In genomic region chr13:102812616-102813287, GRCh38 we compare ENCODE assay signal across 11 cellular contexts. TPM values are rescaled to one million over a fixed set of nuclear protein-coding genes. Genes with fewer than 3 reads are reported as not detected.
A peak's percentile ranks its signal among the peaks of the same experiment; 100 is the strongest.
DNase-seq lines count a peak whose midpoint lies in the region; ATAC-seq and TF ChIP-seq lines count a peak whose summit lies in the region.
"Had no signal": no experiment of that assay in that cellular context is flagged by ENCODE, and none has a peak within 500 bp of the region (broad histone marks: within the 10 kb centered on the region; RNA-seq: fewer than 3 reads in every experiment).

No MANE protein-coding gene starts in this region.

- H3K27ac ChIP-seq in mammary epithelial cell (ENCODE audit: insufficient read depth, low read depth, low read length): no peak overlapping the region
- H3K27ac ChIP-seq in RWPE1: no peak overlapping the region
- no peak overlapping the region for H3K27ac ChIP-seq in psoas muscle

- dilution Hi-C loops in mammary epithelial cell (cut with HindIII; ENCODE audit: low sequenced_read_pairs): no loop called here

- H3K27me3 Mint-ChIP-seq in nephron (ENCODE audit: low read depth): no peaks in the 10 kb centered on the region

- TF ChIP-seq EP300 in Ishikawa (IDR thresholded peaks at IDR 0.05; ENCODE audit: borderline replicate concordance): no peak

- no peak overlapping the region for H3K4me3 ChIP-seq in GM12865 (ENCODE audit: low read depth, low read length)
- H3K4me3 ChIP-seq in mammary epithelial cell (replicated peaks in 1 of 3; ENCODE audit: insufficient read depth in 1 of 3, low read depth in 2 of 3, low read length in 3 of 3): no peak overlapping the region
- H3K4me3 ChIP-seq in psoas muscle: no peak overlapping the region

- DNase-seq in GM12865 (ENCODE audit: low read depth) (peak; percentile 15), mammary epithelial cell (no peak), G401 (ENCODE audit: low spot score) (no peak), RWPE1 (ENCODE audit: low spot score) (no peak), psoas muscle (no peak)
- no peak for DNase-seq in activated CD4-positive, CD25-positive, alpha-beta regulatory T cell treated with anti-CD3 and anti-CD28 coated beads, Interleukin-2, amount 50 U/mL, for 72 hours
- DNase-seq: anterior cingulate cortex, hypothalamus, NCI-H446 had no signal

- intact Hi-C loops in mammary epithelial cell (cut with micrococcal nuclease): no loop called here
- intact Hi-C loops in psoas muscle (cut with DNase I): no loop called here

- TF ChIP-seq CTCF in GM12865 (IDR thresholded peaks at IDR 0.05; ENCODE audit: insufficient read depth, low read depth, low read length, missing control alignments): no peak
- no peak for TF ChIP-seq CTCF in mammary epithelial cell (conservative IDR thresholded peaks at IDR 0.05 in 1 of 2, IDR thresholded peaks at IDR 0.05 in 1 of 2; ENCODE audit: extremely low read depth in 1 of 2, insufficient read depth in 1 of 2, low read depth in 1 of 2, low read length in 2 of 2)
- TF ChIP-seq CTCF in nephron (IDR thresholded peaks at IDR 0.05; ENCODE audit: unreplicated experiment in 3 of 3): no peak
- no peak for TF ChIP-seq CTCF in RWPE1 (conservative IDR thresholded peaks at IDR 0.05; ENCODE audit: low read depth)
- TF ChIP-seq CTCF in psoas muscle (IDR thresholded peaks at IDR 0.05): no peak

- in situ Hi-C loops in mammary epithelial cell (cut with MboI; ENCODE audit: low sequenced_read_pairs in 2 of 2): no loop called here
- in situ Hi-C loops in G401 (cut with HindIII; ENCODE audit: low sequenced_read_pairs): no loop called here

- H4K20me1 ChIP-seq in mammary epithelial cell (ENCODE audit: insufficient read depth, low read length): no peaks in the 10 kb centered on the region

- H3K27me3 ChIP-seq in mammary epithelial cell (ENCODE audit: insufficient read depth, low read length) (no peaks in the 10 kb centered on the region), psoas muscle (ENCODE audit: insufficient read depth in 3 of 3, low read length in 2 of 3) (no peaks in the 10 kb centered on the region)

- H3K9ac ChIP-seq in mammary epithelial cell (ENCODE audit: insufficient read depth, low read length): no peak overlapping the region

- no peak overlapping the region for H3K4me3 Mint-ChIP-seq in nephron

- POLR2A ChIA-PET in RWPE1 (lab: Yijun Ruan, JAX; ENCODE audit: low non-redundant PET): no interaction called here

- H2AFZ ChIP-seq in mammary epithelial cell (ENCODE audit: low read depth, low read length): peak overlapping the region; percentile 69

- no peak for TF ChIP-seq RAD21 in Ishikawa (IDR thresholded peaks at IDR 0.05; ENCODE audit: low read depth)

- peaks cover 7% of the 10 kb centered on the region for H3K4me1 ChIP-seq in mammary epithelial cell (ENCODE audit: insufficient read depth, low read length)
- peaks cover 28% of the 10 kb centered on the region for H3K4me1 ChIP-seq in psoas muscle

- peaks cover under 1% of the 10 kb centered on the region for H3K4me1 Mint-ChIP-seq in nephron

- H3K36me3 Mint-ChIP-seq in nephron (ENCODE audit: low read depth): peaks cover 72% of the 10 kb centered on the region

- H3K27ac Mint-ChIP-seq in nephron: peak overlapping the region; percentile 51 to 82 (median 74)

- BruUV-seq in mammary epithelial cell (replicated peaks; lab: Mats Ljungman, UMichigan): no TSS peak

- H3K36me3 ChIP-seq in mammary epithelial cell (ENCODE audit: insufficient read depth, low read length) (peaks cover 6% of the 10 kb centered on the region), psoas muscle (ENCODE audit: insufficient read depth in 1 of 2, low read depth in 1 of 2) (peaks cover 7 to 40% of the 10 kb centered on the region in 2 donors)

- peaks cover 53% of the 10 kb centered on the region for H3K79me2 ChIP-seq in mammary epithelial cell (ENCODE audit: insufficient read depth, low read length)

- CTCF ChIA-PET in mammary epithelial cell (lab: Charles Lee; ENCODE audit: low non-redundant PET) (no interaction called here), RWPE1 (lab: Yijun Ruan, JAX) (interaction anchor here (0.7 to 1.1 kb wide), 2 partner anchors 13 to 35 kb away, joined by 3 read pairs; no protein-coding TSS in a partner anchor)

- no peak for ATAC-seq in psoas muscle

- H3K9me3 Mint-ChIP-seq in nephron: peaks cover 10% of the 10 kb centered on the region

- no peaks in the 10 kb centered on the region for H3K9me3 ChIP-seq in mammary epithelial cell (replicated peaks; ENCODE audit: insufficient read depth, low read length)
- H3K9me3 ChIP-seq in psoas muscle: peaks cover 10% of the 10 kb centered on the region

- H3K4me2 ChIP-seq in mammary epithelial cell (ENCODE audit: insufficient read depth, low read depth, low read length): peak overlapping the region; percentile 22

TF ChIP-seq in Ishikawa, 13 proteins besides CTCF, POLR2A, EP300 and RAD21:
- TF ChIP-seq USF1 (IDR thresholded peaks at IDR 0.05) (no peak), YY1 (IDR thresholded peaks at IDR 0.05; ENCODE audit: low read depth) (0 out of 2 replicates have a peak, but pooled peaks have one; percentile 47)

RNA-seq across cellular contexts. Expression of gene BIVM, which starts 13.8 kb away (rescaled TPM):
- total RNA-seq in mammary epithelial cell: 10 to 100 TPM; 24.0 to 26.2 TPM
- polyA plus RNA-seq in mammary epithelial cell: 8.4 TPM
- polyA minus RNA-seq in mammary epithelial cell: 4.2 TPM
- total RNA-seq in G401 (2014; rRNA removed; shearing (Covaris generic)): 18.5 and 20.0 TPM in 2 replicates
- total RNA-seq in psoas muscle: 10 to 100 TPM; 14.9 to 19.9 (median 17.6) TPM
- 10 to 100 TPM in 2 of 3 donors, 1 to 10 TPM in 1; 7.9 to 24.6 (median 10.9) TPM for polyA plus RNA-seq in psoas muscle

RNA-seq across cellular contexts. Expression of gene POGLUT2, which starts 14.0 kb away (rescaled TPM):
- total RNA-seq in mammary epithelial cell: 1 to 10 TPM; 6.3 to 9.7 TPM
- 6.1 TPM for polyA plus RNA-seq in mammary epithelial cell
- 12.9 TPM for polyA minus RNA-seq in mammary epithelial cell
- total RNA-seq in G401 (2014; rRNA removed; shearing (Covaris generic)): 42.0 and 49.1 TPM in 2 replicates
- 1 to 10 TPM in 1 of 4 donors, under 1 TPM in 3; 0.69 to 1.4 (median 0.87) TPM for total RNA-seq in psoas muscle
- polyA plus RNA-seq in psoas muscle: 1 to 10 TPM in 2 of 3 donors, under 1 TPM in 1; 0.96 to 1.9 (median 1.4) TPM

RNA-seq across cellular contexts. Expression of gene ERCC5, which starts 33.1 kb away (rescaled TPM):
- total RNA-seq in mammary epithelial cell (10 to 100 TPM; 56.3 to 59.1 TPM), psoas muscle (10 to 100 TPM; 21.0 to 31.0 (median 27.4) TPM)
- polyA plus RNA-seq in mammary epithelial cell (20.8 TPM), psoas muscle (10 to 100 TPM; 13.5 to 37.4 (median 23.3) TPM)
- polyA minus RNA-seq in mammary epithelial cell: 60.3 TPM
- 15.9 and 50.2 TPM in 2 replicates for total RNA-seq in G401 (2014; rRNA removed; shearing (Covaris generic))

RNA-seq across cellular contexts. Expression of gene TEX30, which starts 39.2 kb away (rescaled TPM):
- total RNA-seq in mammary epithelial cell: 10 to 100 TPM; 10.5 to 14.2 TPM
- 16.6 TPM for polyA plus RNA-seq in mammary epithelial cell
- polyA minus RNA-seq in mammary epithelial cell: 9.0 TPM
- total RNA-seq in G401 (2014; rRNA removed; shearing (Covaris generic)): 38.2 and 60.5 TPM in 2 replicates
- total RNA-seq in psoas muscle: 1 to 10 TPM; 4.8 to 6.9 (median 6.4) TPM
- polyA plus RNA-seq in psoas muscle: 10 to 100 TPM; 16.0 to 20.6 (median 16.6) TPM
